8 cellular contexts compared by ENCODE assay signal in genomic region chr9:121133104-121133816, GRCh38. TPM values are rescaled to one million over a fixed set of nuclear protein-coding genes. Genes with fewer than 3 reads are reported as not detected.
DNase-seq lines count a peak whose midpoint lies in the region; ATAC-seq, FAIRE-seq and TF ChIP-seq lines count a peak whose summit lies in the region.

No MANE protein-coding gene starts in this region.

- H3K27ac ChIP-seq in CD4-positive, alpha-beta T cell (ENCODE audit: low read depth, low read length), result peak overlapping the region; percentile 42
- no peak overlapping the region for H3K27ac ChIP-seq in prostate gland

- TF ChIP-seq POLR2A in prostate gland (IDR thresholded peaks at IDR 0.05), result no peak
- no peak for TF ChIP-seq POLR2A in GM12891 (IDR thresholded peaks at IDR 0.05; ENCODE audit: low read depth, low read length)

- 78% methylated on average over 19 of the region's 19 CpGs for WGBS in prostate gland

- intact Hi-C loops in CD4-positive, alpha-beta T cell (cut with DNase I, micrococcal nuclease), result loop anchor here in 1 of 2 experiments (1.0 kb wide), 1 partner anchor 12 kb away; no protein-coding TSS in a partner anchor
- intact Hi-C loops in prostate gland (cut with DNase I), result no loop called here
- intact Hi-C loops in posterior vena cava (cut with DNase I), result no loop called here

- H3K36me3 Mint-ChIP-seq in CD4-positive, alpha-beta T cell (ENCODE audit: low read depth), result peaks cover 94% of the 10 kb centered on the region
- peaks cover 76% of the 10 kb centered on the region for H3K36me3 Mint-ChIP-seq in T-cell
- H3K36me3 Mint-ChIP-seq in activated naive CD4-positive, alpha-beta T cell treated with anti-CD3 and anti-CD28 coated beads, Interleukin-2, amount 10 ng/mL, durations not matched to agents 7 days and 5 days, result peaks cover 87% of the 10 kb centered on the region

- H3K9me3 ChIP-seq in CD4-positive, alpha-beta T cell (ENCODE audit: control insufficient read depth, low read length), result no peaks in the 10 kb centered on the region
- no peaks in the 10 kb centered on the region for H3K9me3 ChIP-seq in prostate gland

- no peaks in the 10 kb centered on the region for H3K4me1 ChIP-seq in prostate gland (replicated peaks)

- DNase-seq in CD4-positive, alpha-beta T cell, result peak; percentile 64 to 87 (median 84)
- DNase-seq in T-cell (peak; percentile 68 to 91 (median 85)), prostate gland (ENCODE audit: low spot score) (peak; percentile 26), GM12891 (ENCODE audit: insufficient read length, low spot score) (no peak), posterior vena cava (ENCODE audit: low spot score) (no peak)
- peak; percentile 94 for DNase-seq in activated naive CD4-positive, alpha-beta T cell treated with anti-CD3 and anti-CD28 coated beads, Interleukin-2, amount 10 ng/mL, durations not matched to agents 7 days and 5 days
- DNase-seq in NK-92 treated with Interleukin-12 subunit alpha and Interleukin-12 subunit beta, amount 100 ng/mL, for 24 hours (lab: John Stamatoyannopoulos, UW), result no peak

- POLR2A ChIA-PET in CD4-positive, alpha-beta T cell (lab: Charles Lee), result interaction anchor here (0.8 to 2.5 kb wide), 11 partner anchors 11 to 340 kb away, joined by 3 to 119 read pairs (median 5); partner anchors contain the start of gene FBXW2
- POLR2A ChIA-PET in T-cell (lab: Charles Lee), result interaction anchor here (0.5 to 1.6 kb wide), 5 partner anchors 11 to 373 kb away, joined by 3 to 4 read pairs (median 4); no protein-coding TSS in a partner anchor

- ATAC-seq in CD4-positive, alpha-beta T cell (ENCODE audit: poor library complexity), result peak; percentile 99
- ATAC-seq in T-cell (replicated peaks in 1 of 4), result peak; percentile 99 to 100 (median 100)
- ATAC-seq in HG03354 (IDR thresholded peaks at IDR 0.05; ENCODE audit: poor library complexity, severe bottlenecking, unreplicated experiment), result no peak

- CTCF ChIA-PET in CD4-positive, alpha-beta T cell (lab: Charles Lee), result interaction anchor here (0.9 to 2.4 kb wide), 2 partner anchors 9 to 12 kb away, joined by 3 to 17 read pairs; no protein-coding TSS in a partner anchor
- CTCF ChIA-PET in T-cell (lab: Charles Lee), result interaction anchor here in 1 of 2 donors (0.6 to 1.8 kb wide), 3 partner anchors 12 to 50 kb away, joined by 3 to 10 read pairs (median 5); no protein-coding TSS in a partner anchor
- CTCF ChIA-PET in activated naive CD4-positive, alpha-beta T cell treated with anti-CD3 and anti-CD28 coated beads, Interleukin-2, amount 10 ng/mL, durations not matched to agents 7 days and 5 days (lab: Charles Lee), result interaction anchor here (0.8 to 1.8 kb wide), 7 partner anchors 9 to 377 kb away, joined by 3 to 12 read pairs (median 4); no protein-coding TSS in a partner anchor

- H3K27ac Mint-ChIP-seq in CD4-positive, alpha-beta T cell, result peak overlapping the region; percentile 94
- H3K27ac Mint-ChIP-seq in T-cell, result peak overlapping the region; percentile 91 to 94
- peak overlapping the region; percentile 93 for H3K27ac Mint-ChIP-seq in activated naive CD4-positive, alpha-beta T cell treated with anti-CD3 and anti-CD28 coated beads, Interleukin-2, amount 10 ng/mL, durations not matched to agents 7 days and 5 days

- H3K4me3 Mint-ChIP-seq in CD4-positive, alpha-beta T cell, result peak overlapping the region; percentile 67
- peak overlapping the region; percentile 55 to 70 (median 62) for H3K4me3 Mint-ChIP-seq in T-cell
- H3K4me3 Mint-ChIP-seq in activated naive CD4-positive, alpha-beta T cell treated with anti-CD3 and anti-CD28 coated beads, Interleukin-2, amount 10 ng/mL, durations not matched to agents 7 days and 5 days, result peak overlapping the region; percentile 25

- peaks cover 90% of the 10 kb centered on the region for H3K4me1 Mint-ChIP-seq in CD4-positive, alpha-beta T cell (ENCODE audit: low read depth)
- peaks cover 64 to 82% (median 76%) of the 10 kb centered on the region in 3 donors for H3K4me1 Mint-ChIP-seq in T-cell
- H3K4me1 Mint-ChIP-seq in activated naive CD4-positive, alpha-beta T cell treated with anti-CD3 and anti-CD28 coated beads, Interleukin-2, amount 10 ng/mL, durations not matched to agents 7 days and 5 days, result peaks cover 66% of the 10 kb centered on the region

- no peaks in the 10 kb centered on the region for H3K27me3 ChIP-seq in CD4-positive, alpha-beta T cell (ENCODE audit: control insufficient read depth, insufficient read depth, low read length)
- no peaks in the 10 kb centered on the region for H3K27me3 ChIP-seq in prostate gland (replicated peaks; ENCODE audit: insufficient read depth)

- no peak for TF ChIP-seq CTCF in CD4-positive, alpha-beta T cell (IDR thresholded peaks at IDR 0.05)
- no peak for TF ChIP-seq CTCF in prostate gland (IDR thresholded peaks at IDR 0.05)

- no peaks in the 10 kb centered on the region for H3K27me3 Mint-ChIP-seq in CD4-positive, alpha-beta T cell
- no peaks in the 10 kb centered on the region for H3K27me3 Mint-ChIP-seq in T-cell
- no peaks in the 10 kb centered on the region for H3K27me3 Mint-ChIP-seq in activated naive CD4-positive, alpha-beta T cell treated with anti-CD3 and anti-CD28 coated beads, Interleukin-2, amount 10 ng/mL, durations not matched to agents 7 days and 5 days

- H3K4me3 ChIP-seq in prostate gland, result no peak overlapping the region

- H3K9me3 Mint-ChIP-seq in CD4-positive, alpha-beta T cell, result peaks cover 6% of the 10 kb centered on the region
- H3K9me3 Mint-ChIP-seq in T-cell, result peaks cover 5 to 17% (median 13%) of the 10 kb centered on the region in 3 donors
- peaks cover 26% of the 10 kb centered on the region for H3K9me3 Mint-ChIP-seq in activated naive CD4-positive, alpha-beta T cell treated with anti-CD3 and anti-CD28 coated beads, Interleukin-2, amount 10 ng/mL, durations not matched to agents 7 days and 5 days

- H3K36me3 ChIP-seq in prostate gland, result no peaks in the 10 kb centered on the region

- no peak for FAIRE-seq in GM12891 (lab: Jason Lieb, UNC)

TF ChIP-seq in GM12891, 5 proteins besides CTCF, POLR2A, EP300 and RAD21:
- no peak for TF ChIP-seq SPI1 (IDR thresholded peaks at IDR 0.05; ENCODE audit: low read depth, low read length)
- no peak for TF ChIP-seq PAX5 (IDR thresholded peaks at IDR 0.05; ENCODE audit: insufficient read depth, low read length, severe bottlenecking)
- no peak for TF ChIP-seq POLR2AphosphoS5 (IDR thresholded peaks at IDR 0.05; ENCODE audit: low read depth, low read length)
- TF ChIP-seq POU2F2 (IDR thresholded peaks at IDR 0.05; ENCODE audit: low read depth, low read length), result no peak
- no peak for TF ChIP-seq TAF1 (IDR thresholded peaks at IDR 0.05; ENCODE audit: low read depth, low read length)

RNA-seq across cellular contexts. Expression of gene CNTRL, which starts 58.5 kb away (rescaled TPM):
- 10 to 100 TPM; 35.1 to 38.1 TPM for total RNA-seq in CD4-positive, alpha-beta T cell
- total RNA-seq in T-cell (100 to 1,000 TPM in 1 of 5 donors, 10 to 100 TPM in 4; 84.6 to 101 (median 93.7) TPM), prostate gland (10 to 100 TPM; 10.3 to 21.9 TPM), posterior vena cava (10 to 100 TPM; 13.6 to 15.2 TPM)
- 16.9 TPM for polyA plus RNA-seq in GM12891 (2012; ENCODE audit: low read depth, missing spikeins)

Comparison
In these comparisons a context has a peak if more than half of its experiments do, and no peak if none do; other contexts are left out.
1. DNase-seq: peak in CD4-positive, alpha-beta T cell (10 of 10), T-cell (34 of 34), activated naive CD4-positive, alpha-beta T cell treated with anti-CD3 and anti-CD28 coated beads, Interleukin-2, amount 10 ng/mL, durations not matched to agents 7 days and 5 days (single experiment) and prostate gland (single experiment); none in NK-92 treated with Interleukin-12 subunit alpha and Interleukin-12 subunit beta, amount 100 ng/mL, for 24 hours (single experiment), GM12891 (single experiment) and posterior vena cava (single experiment).
2. Peak in every context shown above with its lines, with median percentiles within 50 percentile points of each other: H3K27ac Mint-ChIP-seq and H3K4me3 Mint-ChIP-seq.